Comparison of ENCODE assay signal across 1 cellular context in genomic region chr1:17045623-17046022, GRCh38.
TF ChIP-seq lines count a peak whose summit lies in the region.

No MANE protein-coding gene starts in this region.

TF ChIP-seq in HepG2, 621 proteins besides CTCF, POLR2A, EP300 and RAD21:
- no peak for TF ChIP-seq ZBTB37 (CRISPR knock-in tag; IDR thresholded peaks at IDR 0.05)
- TF ChIP-seq ZNF256 (CRISPR knock-in tag; conservative IDR thresholded peaks at IDR 0.05): no peak
- no peak for TF ChIP-seq RFXANK (CRISPR knock-in tag; IDR thresholded peaks at IDR 0.05)
